ENCODE assay signal across 1 cellular context in the genomic region with DNA sequence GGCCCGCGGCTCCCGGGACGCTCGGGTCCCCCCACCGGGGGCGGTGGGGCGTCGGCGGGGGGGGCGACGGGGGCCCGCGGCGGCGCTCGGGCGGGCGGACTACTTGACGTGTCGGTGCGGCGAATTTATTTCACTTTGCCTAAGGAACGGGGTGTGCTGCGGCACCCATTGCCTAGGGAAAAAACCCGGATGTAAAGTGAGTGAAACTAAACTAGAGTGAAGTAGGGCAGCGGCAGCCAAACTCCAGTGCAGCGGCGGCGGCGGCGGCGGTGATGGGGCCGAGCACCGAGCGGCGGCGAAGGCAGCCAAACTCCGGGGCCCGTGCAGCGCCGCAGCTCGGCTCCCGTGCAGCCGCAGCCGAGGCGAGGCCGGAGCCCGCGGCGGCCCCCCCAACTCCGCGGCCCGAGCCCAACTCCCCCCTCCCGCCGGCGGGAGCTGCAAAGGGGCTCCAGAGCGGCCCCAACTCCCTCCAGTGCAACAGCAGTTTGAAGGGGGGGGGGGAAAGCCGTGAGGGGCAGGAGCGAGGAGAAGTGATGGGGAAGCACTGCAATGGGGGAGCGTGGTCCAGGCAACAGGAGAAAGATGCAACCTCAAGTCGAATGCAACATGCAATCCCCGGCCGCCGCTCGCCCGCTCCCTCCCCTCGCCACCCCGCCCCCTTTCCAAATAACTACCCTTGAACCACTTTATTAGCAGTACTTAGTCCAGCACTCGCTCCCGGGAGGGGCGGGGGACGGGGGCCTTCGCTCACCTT.
TF ChIP-seq lines count a peak whose summit lies in the region.

No MANE protein-coding gene starts in this region.

TF ChIP-seq in HEK293, 187 proteins besides CTCF, POLR2A, EP300 and RAD21 (continued from another document and continues in another):
- TF ChIP-seq ZNF792 (tag by site-specific recombination; IDR thresholded peaks at IDR 0.05) (no peak), SETDB1 (IDR thresholded peaks at IDR 0.05; ENCODE audit: insufficient read length, low read length) (no peak), ZSCAN23 (tag by site-specific recombination; IDR thresholded peaks at IDR 0.05) (no peak), TCF7L2 (IDR thresholded peaks at IDR 0.05; ENCODE audit: borderline replicate concordance, low read depth, low read length) (no peak), ZNF416 (tag by site-specific recombination; IDR thresholded peaks at IDR 0.05) (no peak), SP7 (tag by site-specific recombination; IDR thresholded peaks at IDR 0.05) (peak; percentile 55), ZNF174 (tag by site-specific recombination; IDR thresholded peaks at IDR 0.05) (no peak), ZBTB8A (tag by site-specific recombination; IDR thresholded peaks at IDR 0.05) (no peak), ZXDB (tag by site-specific recombination; IDR thresholded peaks at IDR 0.05) (no peak), ZNF558 (tag by site-specific recombination; IDR thresholded peaks at IDR 0.05) (no peak), GLIS2 (tag by site-specific recombination; IDR thresholded peaks at IDR 0.05) (peak; percentile 45; the same call in 1 of the 2 replicates), ZNF248 (tag by site-specific recombination; IDR thresholded peaks at IDR 0.05) (no peak), ZFP3 (tag by site-specific recombination; IDR thresholded peaks at IDR 0.05; ENCODE audit: low read depth) (no peak), ZNF76 (tag by site-specific recombination; IDR thresholded peaks at IDR 0.05; ENCODE audit: borderline replicate concordance, low read depth) (no peak), BCL11B (tag by site-specific recombination; IDR thresholded peaks at IDR 0.05; ENCODE audit: low read depth) (no peak), ZEB2 (tag by site-specific recombination; IDR thresholded peaks at IDR 0.05) (0 out of 2 replicates have a peak, but pooled peaks have one; percentile 32), ZFP69B (tag by site-specific recombination; IDR thresholded peaks at IDR 0.05) (no peak), ZNF214 (tag by site-specific recombination; IDR thresholded peaks at IDR 0.05; ENCODE audit: borderline replicate concordance) (no peak), ZNF623 (tag by site-specific recombination; IDR thresholded peaks at IDR 0.05) (no peak), OVOL3 (tag by site-specific recombination; IDR thresholded peaks at IDR 0.05) (no peak), HOXC10 (CRISPR knock-in tag; IDR thresholded peaks at IDR 0.05) (no peak), ZNF239 (tag by site-specific recombination; IDR thresholded peaks at IDR 0.05) (no peak), ZNF768 (tag by site-specific recombination; IDR thresholded peaks at IDR 0.05) (no peak), ZNF223 (tag by site-specific recombination; IDR thresholded peaks at IDR 0.05) (no peak; the same call in 1 of the 2 replicates), ZNF16 (tag by site-specific recombination; IDR thresholded peaks at IDR 0.05; ENCODE audit: low read depth) (no peak), KLF9 (tag by site-specific recombination; IDR thresholded peaks at IDR 0.05; ENCODE audit: low read depth) (peak; percentile 57; the same call in 1 of the 2 replicates), ZBTB20 (tag by site-specific recombination; IDR thresholded peaks at IDR 0.05) (peak; percentile 62; the same call in 1 of the 2 replicates), ZNF202 (tag by site-specific recombination; IDR thresholded peaks at IDR 0.05; ENCODE audit: borderline replicate concordance) (no peak), ZNF610 (tag by site-specific recombination; IDR thresholded peaks at IDR 0.05; ENCODE audit: borderline replicate concordance) (no peak)
- TF ChIP-seq, protein P1, sequence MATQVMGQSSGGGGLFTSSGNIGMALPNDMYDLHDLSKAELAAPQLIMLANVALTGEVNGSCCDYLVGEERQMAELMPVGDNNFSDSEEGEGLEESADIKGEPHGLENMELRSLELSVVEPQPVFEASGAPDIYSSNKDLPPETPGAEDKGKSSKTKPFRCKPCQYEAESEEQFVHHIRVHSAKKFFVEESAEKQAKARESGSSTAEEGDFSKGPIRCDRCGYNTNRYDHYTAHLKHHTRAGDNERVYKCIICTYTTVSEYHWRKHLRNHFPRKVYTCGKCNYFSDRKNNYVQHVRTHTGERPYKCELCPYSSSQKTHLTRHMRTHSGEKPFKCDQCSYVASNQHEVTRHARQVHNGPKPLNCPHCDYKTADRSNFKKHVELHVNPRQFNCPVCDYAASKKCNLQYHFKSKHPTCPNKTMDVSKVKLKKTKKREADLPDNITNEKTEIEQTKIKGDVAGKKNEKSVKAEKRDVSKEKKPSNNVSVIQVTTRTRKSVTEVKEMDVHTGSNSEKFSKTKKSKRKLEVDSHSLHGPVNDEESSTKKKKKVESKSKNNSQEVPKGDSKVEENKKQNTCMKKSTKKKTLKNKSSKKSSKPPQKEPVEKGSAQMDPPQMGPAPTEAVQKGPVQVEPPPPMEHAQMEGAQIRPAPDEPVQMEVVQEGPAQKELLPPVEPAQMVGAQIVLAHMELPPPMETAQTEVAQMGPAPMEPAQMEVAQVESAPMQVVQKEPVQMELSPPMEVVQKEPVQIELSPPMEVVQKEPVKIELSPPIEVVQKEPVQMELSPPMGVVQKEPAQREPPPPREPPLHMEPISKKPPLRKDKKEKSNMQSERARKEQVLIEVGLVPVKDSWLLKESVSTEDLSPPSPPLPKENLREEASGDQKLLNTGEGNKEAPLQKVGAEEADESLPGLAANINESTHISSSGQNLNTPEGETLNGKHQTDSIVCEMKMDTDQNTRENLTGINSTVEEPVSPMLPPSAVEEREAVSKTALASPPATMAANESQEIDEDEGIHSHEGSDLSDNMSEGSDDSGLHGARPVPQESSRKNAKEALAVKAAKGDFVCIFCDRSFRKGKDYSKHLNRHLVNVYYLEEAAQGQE (tag by site-specific recombination; IDR thresholded peaks at IDR 0.05) = no peak
- TF ChIP-seq, protein P2, sequence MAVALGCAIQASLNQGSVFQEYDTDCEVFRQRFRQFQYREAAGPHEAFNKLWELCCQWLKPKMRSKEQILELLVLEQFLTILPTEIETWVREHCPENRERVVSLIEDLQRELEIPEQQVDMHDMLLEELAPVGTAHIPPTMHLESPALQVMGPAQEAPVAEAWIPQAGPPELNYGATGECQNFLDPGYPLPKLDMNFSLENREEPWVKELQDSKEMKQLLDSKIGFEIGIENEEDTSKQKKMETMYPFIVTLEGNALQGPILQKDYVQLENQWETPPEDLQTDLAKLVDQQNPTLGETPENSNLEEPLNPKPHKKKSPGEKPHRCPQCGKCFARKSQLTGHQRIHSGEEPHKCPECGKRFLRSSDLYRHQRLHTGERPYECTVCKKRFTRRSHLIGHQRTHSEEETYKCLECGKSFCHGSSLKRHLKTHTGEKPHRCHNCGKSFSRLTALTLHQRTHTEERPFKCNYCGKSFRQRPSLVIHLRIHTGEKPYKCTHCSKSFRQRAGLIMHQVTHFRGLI (tag by site-specific recombination; IDR thresholded peaks at IDR 0.05) = no peak
- TF ChIP-seq, protein P3, sequence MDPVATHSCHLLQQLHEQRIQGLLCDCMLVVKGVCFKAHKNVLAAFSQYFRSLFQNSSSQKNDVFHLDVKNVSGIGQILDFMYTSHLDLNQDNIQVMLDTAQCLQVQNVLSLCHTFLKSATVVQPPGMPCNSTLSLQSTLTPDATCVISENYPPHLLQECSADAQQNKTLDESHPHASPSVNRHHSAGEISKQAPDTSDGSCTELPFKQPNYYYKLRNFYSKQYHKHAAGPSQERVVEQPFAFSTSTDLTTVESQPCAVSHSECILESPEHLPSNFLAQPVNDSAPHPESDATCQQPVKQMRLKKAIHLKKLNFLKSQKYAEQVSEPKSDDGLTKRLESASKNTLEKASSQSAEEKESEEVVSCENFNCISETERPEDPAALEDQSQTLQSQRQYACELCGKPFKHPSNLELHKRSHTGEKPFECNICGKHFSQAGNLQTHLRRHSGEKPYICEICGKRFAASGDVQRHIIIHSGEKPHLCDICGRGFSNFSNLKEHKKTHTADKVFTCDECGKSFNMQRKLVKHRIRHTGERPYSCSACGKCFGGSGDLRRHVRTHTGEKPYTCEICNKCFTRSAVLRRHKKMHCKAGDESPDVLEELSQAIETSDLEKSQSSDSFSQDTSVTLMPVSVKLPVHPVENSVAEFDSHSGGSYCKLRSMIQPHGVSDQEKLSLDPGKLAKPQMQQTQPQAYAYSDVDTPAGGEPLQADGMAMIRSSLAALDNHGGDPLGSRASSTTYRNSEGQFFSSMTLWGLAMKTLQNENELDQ (tag by site-specific recombination; IDR thresholded peaks at IDR 0.05; ENCODE audit: low read depth) = no peak
- TF ChIP-seq, protein P4, sequence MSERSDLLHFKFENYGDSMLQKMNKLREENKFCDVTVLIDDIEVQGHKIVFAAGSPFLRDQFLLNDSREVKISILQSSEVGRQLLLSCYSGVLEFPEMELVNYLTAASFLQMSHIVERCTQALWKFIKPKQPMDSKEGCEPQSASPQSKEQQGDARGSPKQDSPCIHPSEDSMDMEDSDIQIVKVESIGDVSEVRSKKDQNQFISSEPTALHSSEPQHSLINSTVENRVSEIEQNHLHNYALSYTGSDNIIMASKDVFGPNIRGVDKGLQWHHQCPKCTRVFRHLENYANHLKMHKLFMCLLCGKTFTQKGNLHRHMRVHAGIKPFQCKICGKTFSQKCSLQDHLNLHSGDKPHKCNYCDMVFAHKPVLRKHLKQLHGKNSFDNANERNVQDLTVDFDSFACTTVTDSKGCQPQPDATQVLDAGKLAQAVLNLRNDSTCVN (tag by site-specific recombination; optimal IDR thresholded peaks at IDR 0.05) = peak; percentile 52
- TF ChIP-seq, protein P5, sequence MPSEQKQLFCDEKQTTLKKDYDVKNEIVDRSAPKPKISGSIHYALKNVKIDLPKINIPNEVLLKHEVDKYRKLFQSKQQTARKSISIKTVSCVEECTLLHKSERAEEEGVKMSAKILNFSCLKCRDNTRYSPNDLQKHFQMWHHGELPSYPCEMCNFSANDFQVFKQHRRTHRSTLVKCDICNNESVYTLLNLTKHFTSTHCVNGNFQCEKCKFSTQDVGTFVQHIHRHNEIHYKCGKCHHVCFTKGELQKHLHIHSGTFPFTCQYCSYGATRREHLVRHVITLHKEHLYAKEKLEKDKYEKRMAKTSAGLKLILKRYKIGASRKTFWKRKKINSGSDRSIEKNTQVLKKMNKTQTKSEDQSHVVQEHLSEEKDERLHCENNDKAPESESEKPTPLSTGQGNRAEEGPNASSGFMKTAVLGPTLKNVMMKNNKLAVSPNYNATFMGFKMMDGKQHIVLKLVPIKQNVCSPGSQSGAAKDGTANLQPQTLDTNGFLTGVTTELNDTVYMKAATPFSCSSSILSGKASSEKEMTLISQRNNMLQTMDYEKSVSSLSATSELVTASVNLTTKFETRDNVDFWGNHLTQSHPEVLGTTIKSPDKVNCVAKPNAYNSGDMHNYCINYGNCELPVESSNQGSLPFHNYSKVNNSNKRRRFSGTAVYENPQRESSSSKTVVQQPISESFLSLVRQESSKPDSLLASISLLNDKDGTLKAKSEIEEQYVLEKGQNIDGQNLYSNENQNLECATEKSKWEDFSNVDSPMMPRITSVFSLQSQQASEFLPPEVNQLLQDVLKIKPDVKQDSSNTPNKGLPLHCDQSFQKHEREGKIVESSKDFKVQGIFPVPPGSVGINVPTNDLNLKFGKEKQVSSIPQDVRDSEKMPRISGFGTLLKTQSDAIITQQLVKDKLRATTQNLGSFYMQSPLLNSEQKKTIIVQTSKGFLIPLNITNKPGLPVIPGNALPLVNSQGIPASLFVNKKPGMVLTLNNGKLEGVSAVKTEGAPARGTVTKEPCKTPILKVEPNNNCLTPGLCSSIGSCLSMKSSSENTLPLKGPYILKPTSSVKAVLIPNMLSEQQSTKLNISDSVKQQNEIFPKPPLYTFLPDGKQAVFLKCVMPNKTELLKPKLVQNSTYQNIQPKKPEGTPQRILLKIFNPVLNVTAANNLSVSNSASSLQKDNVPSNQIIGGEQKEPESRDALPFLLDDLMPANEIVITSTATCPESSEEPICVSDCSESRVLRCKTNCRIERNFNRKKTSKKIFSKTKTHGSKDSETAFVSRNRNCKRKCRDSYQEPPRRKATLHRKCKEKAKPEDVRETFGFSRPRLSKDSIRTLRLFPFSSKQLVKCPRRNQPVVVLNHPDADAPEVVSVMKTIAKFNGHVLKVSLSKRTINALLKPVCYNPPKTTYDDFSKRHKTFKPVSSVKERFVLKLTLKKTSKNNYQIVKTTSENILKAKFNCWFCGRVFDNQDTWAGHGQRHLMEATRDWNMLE (tag by site-specific recombination; conservative IDR thresholded peaks at IDR 0.05; ENCODE audit: low read depth) = no peak
- TF ChIP-seq, protein P6, sequence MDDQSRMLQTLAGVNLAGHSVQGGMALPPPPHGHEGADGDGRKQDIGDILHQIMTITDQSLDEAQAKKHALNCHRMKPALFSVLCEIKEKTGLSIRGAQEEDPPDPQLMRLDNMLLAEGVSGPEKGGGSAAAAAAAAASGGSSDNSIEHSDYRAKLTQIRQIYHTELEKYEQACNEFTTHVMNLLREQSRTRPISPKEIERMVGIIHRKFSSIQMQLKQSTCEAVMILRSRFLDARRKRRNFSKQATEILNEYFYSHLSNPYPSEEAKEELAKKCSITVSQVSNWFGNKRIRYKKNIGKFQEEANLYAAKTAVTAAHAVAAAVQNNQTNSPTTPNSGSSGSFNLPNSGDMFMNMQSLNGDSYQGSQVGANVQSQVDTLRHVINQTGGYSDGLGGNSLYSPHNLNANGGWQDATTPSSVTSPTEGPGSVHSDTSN (CRISPR knock-in tag; IDR thresholded peaks at IDR 0.05) = no peak
- TF ChIP-seq, protein P7, sequence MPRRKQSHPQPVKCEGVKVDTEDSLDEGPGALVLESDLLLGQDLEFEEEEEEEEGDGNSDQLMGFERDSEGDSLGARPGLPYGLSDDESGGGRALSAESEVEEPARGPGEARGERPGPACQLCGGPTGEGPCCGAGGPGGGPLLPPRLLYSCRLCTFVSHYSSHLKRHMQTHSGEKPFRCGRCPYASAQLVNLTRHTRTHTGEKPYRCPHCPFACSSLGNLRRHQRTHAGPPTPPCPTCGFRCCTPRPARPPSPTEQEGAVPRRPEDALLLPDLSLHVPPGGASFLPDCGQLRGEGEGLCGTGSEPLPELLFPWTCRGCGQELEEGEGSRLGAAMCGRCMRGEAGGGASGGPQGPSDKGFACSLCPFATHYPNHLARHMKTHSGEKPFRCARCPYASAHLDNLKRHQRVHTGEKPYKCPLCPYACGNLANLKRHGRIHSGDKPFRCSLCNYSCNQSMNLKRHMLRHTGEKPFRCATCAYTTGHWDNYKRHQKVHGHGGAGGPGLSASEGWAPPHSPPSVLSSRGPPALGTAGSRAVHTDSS (tag by site-specific recombination; IDR thresholded peaks at IDR 0.05) = peak; percentile 18; the same call in 1 of the 2 replicates
- TF ChIP-seq, protein P8, sequence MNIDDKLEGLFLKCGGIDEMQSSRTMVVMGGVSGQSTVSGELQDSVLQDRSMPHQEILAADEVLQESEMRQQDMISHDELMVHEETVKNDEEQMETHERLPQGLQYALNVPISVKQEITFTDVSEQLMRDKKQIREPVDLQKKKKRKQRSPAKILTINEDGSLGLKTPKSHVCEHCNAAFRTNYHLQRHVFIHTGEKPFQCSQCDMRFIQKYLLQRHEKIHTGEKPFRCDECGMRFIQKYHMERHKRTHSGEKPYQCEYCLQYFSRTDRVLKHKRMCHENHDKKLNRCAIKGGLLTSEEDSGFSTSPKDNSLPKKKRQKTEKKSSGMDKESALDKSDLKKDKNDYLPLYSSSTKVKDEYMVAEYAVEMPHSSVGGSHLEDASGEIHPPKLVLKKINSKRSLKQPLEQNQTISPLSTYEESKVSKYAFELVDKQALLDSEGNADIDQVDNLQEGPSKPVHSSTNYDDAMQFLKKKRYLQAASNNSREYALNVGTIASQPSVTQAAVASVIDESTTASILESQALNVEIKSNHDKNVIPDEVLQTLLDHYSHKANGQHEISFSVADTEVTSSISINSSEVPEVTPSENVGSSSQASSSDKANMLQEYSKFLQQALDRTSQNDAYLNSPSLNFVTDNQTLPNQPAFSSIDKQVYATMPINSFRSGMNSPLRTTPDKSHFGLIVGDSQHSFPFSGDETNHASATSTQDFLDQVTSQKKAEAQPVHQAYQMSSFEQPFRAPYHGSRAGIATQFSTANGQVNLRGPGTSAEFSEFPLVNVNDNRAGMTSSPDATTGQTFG (tag by site-specific recombination; IDR thresholded peaks at IDR 0.05; ENCODE audit: borderline replicate concordance) = no peak
